ENCODE assay signal across 1 cellular context in genomic region chr1:102099916-102100315, GRCh38.
TF ChIP-seq lines count a peak whose summit lies in the region.

No MANE protein-coding gene starts in this region.

TF ChIP-seq in GM23338, 12 proteins besides CTCF, POLR2A, EP300 and RAD21 (continued from another document):
- TF ChIP-seq REST (IDR thresholded peaks at IDR 0.05; ENCODE audit: unreplicated experiment): no peak
- TF ChIP-seq CREB1 (CRISPR knock-in tag; IDR thresholded peaks at IDR 0.05; ENCODE audit: low read depth): no peak
